In the genomic region with DNA sequence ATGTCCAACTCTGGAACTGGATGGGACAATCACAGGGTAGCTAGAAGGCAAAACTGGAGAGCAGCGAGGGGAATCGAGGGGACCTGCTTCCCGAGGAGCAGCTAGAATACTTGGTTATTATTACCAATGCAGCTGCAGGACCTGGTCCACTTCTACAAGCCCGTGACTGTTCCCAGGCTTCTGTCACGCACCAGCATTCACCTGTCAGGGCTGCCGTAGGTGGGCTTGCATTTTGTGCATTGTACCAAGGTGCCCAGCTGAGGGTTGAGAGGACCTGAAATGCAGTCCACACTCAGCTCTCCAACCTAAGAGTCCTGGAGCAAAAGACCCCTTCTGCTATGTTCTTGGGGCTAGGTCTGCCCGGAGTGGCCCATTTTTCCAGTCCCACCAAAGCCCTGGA, we compare ENCODE assay signal across 17 cellular contexts. TPM values are rescaled to one million over a fixed set of nuclear protein-coding genes. Genes with fewer than 3 reads are reported as not detected.
DNase-seq lines count a peak whose midpoint lies in the region; ATAC-seq and TF ChIP-seq lines count a peak whose summit lies in the region.
"Had no signal": no experiment of that assay in that cellular context is flagged by ENCODE, and none has a peak within 500 bp of the region (broad histone marks: within the 10 kb centered on the region; RNA-seq: fewer than 3 reads in every experiment).

No MANE protein-coding gene starts in this region.

- BruUV-seq in mammary epithelial cell (replicated peaks; lab: Mats Ljungman, UMichigan) (no TSS peak), MCF 10A (replicated peaks; lab: Mats Ljungman, UMichigan) (no TSS peak)

- H4K20me1 ChIP-seq in mammary epithelial cell (ENCODE audit: insufficient read depth, low read length): no peaks in the 10 kb centered on the region

- TF ChIP-seq CTCF in mammary epithelial cell (conservative IDR thresholded peaks at IDR 0.05 in 1 of 2, IDR thresholded peaks at IDR 0.05 in 1 of 2; ENCODE audit: extremely low read depth in 1 of 2, insufficient read depth in 1 of 2, low read depth in 1 of 2, low read length in 2 of 2) (no peak), MCF 10A (IDR thresholded peaks at IDR 0.05; ENCODE audit: unreplicated experiment) (no peak), endodermal cell (conservative IDR thresholded peaks at IDR 0.05) (no peak), HFFc6 (IDR thresholded peaks at IDR 0.05) (no peak)

- CTCF ChIA-PET in mammary epithelial cell (lab: Charles Lee; ENCODE audit: low non-redundant PET): no interaction called here
- CTCF ChIA-PET in MCF 10A (lab: Yijun Ruan, JAX): interaction anchor here (0.6 to 1.9 kb wide), 11 partner anchors 9 to 334 kb away, joined by 3 to 7 read pairs (median 4); a partner anchor contains a TSS

- H3K27me3 Mint-ChIP-seq in MCF 10A (ENCODE audit: insufficient read depth, unreplicated experiment): no peaks in the 10 kb centered on the region
- H3K27me3 Mint-ChIP-seq in endodermal cell (ENCODE audit: insufficient read depth): no peaks in the 10 kb centered on the region
- no peaks in the 10 kb centered on the region for H3K27me3 Mint-ChIP-seq in naive B cell
- H3K27me3 Mint-ChIP-seq in HFFc6 (ENCODE audit: insufficient read depth): peaks cover 4% of the 10 kb centered on the region

- H3K27me3 ChIP-seq in mammary epithelial cell (ENCODE audit: insufficient read depth, low read length): no peaks in the 10 kb centered on the region
- peaks cover 6% of the 10 kb centered on the region for H3K27me3 ChIP-seq in endodermal cell (ENCODE audit: control insufficient read depth, insufficient read depth, low read length, poor library complexity, severe bottlenecking)
- H3K27me3 ChIP-seq: right atrium auricular region, testis had no signal

- H3K9ac ChIP-seq in mammary epithelial cell (ENCODE audit: insufficient read depth, low read length) (no peak overlapping the region), endodermal cell (ENCODE audit: extremely low read depth, low read length, poor library complexity, severe bottlenecking) (no peak overlapping the region)

- H3K36me3 Mint-ChIP-seq in MCF 10A (ENCODE audit: insufficient read depth, unreplicated experiment): peaks cover 33% of the 10 kb centered on the region
- H3K36me3 Mint-ChIP-seq in endodermal cell (ENCODE audit: low read depth): peaks cover 3% of the 10 kb centered on the region
- peaks cover 0 to 7% of the 10 kb centered on the region in 2 donors for H3K36me3 Mint-ChIP-seq in naive B cell
- H3K36me3 Mint-ChIP-seq in HFFc6 (ENCODE audit: low read depth): no peaks in the 10 kb centered on the region; the same call in 1 of the 2 replicates

- H3K27ac Mint-ChIP-seq in MCF 10A (ENCODE audit: low read depth, unreplicated experiment) (no peak overlapping the region), endodermal cell (no peak overlapping the region), naive B cell (peak overlapping the region in 3 of 6 donors; percentile 73 to 90 (median 82)), HFFc6 (no peak overlapping the region)
- H3K27ac Mint-ChIP-seq: activated CD4-positive, alpha-beta memory T cell treated with anti-CD3 and anti-CD28 coated beads, Interleukin-2, amount 10 ng/mL, durations not matched to agents 7 days and 5 days had no signal

- H3K4me3 ChIP-seq in mammary epithelial cell (replicated peaks in 1 of 3; ENCODE audit: insufficient read depth in 1 of 3, low read depth in 2 of 3, low read length in 3 of 3) (peak overlapping the region in 2 of 3 experiments; percentile 92 to 95), endodermal cell (ENCODE audit: low read length) (no peak overlapping the region)
- H3K4me3 ChIP-seq: right atrium auricular region, testis had no signal

- no peak for ATAC-seq in naive B cell (ENCODE audit: low read depth in 2 of 2)
- ATAC-seq in GM21576 (IDR thresholded peaks at IDR 0.05; ENCODE audit: unreplicated experiment): no peak
- no peak for ATAC-seq in GM18870 (IDR thresholded peaks at IDR 0.05; ENCODE audit: unreplicated experiment)
- no peak for ATAC-seq in GM21529 (IDR thresholded peaks at IDR 0.05; ENCODE audit: unreplicated experiment)

- H3K9me3 ChIP-seq in mammary epithelial cell (replicated peaks; ENCODE audit: insufficient read depth, low read length) (no peaks in the 10 kb centered on the region), endodermal cell (ENCODE audit: control insufficient read depth, low read length) (no peaks in the 10 kb centered on the region)
- H3K9me3 ChIP-seq: right atrium auricular region, testis had no signal

- intact Hi-C loops in mammary epithelial cell (cut with micrococcal nuclease) (no loop called here), MCF 10A (cut with micrococcal nuclease) (no loop called here)

- POLR2A ChIA-PET in MCF 10A (lab: Yijun Ruan, JAX): interaction anchor here (3.8 to 5.5 kb wide), 5 partner anchors 9 to 37 kb away, joined by 20 to 81 read pairs (median 38); a partner anchor contains a TSS

- H3K4me2 ChIP-seq in mammary epithelial cell (ENCODE audit: insufficient read depth, low read depth, low read length): peak overlapping the region; percentile 89

- no peaks in the 10 kb centered on the region for H3K9me3 Mint-ChIP-seq in MCF 10A (ENCODE audit: unreplicated experiment)
- H3K9me3 Mint-ChIP-seq in endodermal cell: no peaks in the 10 kb centered on the region
- H3K9me3 Mint-ChIP-seq in naive B cell: no peaks in the 10 kb centered on the region
- H3K9me3 Mint-ChIP-seq in HFFc6: no peaks in the 10 kb centered on the region
- H3K9me3 Mint-ChIP-seq: activated CD4-positive, alpha-beta memory T cell treated with anti-CD3 and anti-CD28 coated beads, Interleukin-2, amount 10 ng/mL, durations not matched to agents 7 days and 5 days had no signal

- H3K36me3 ChIP-seq in mammary epithelial cell (ENCODE audit: insufficient read depth, low read length) (peaks cover 13% of the 10 kb centered on the region), endodermal cell (ENCODE audit: control insufficient read depth, insufficient read depth, low read length) (no peaks in the 10 kb centered on the region)
- H3K36me3 ChIP-seq: right atrium auricular region had no signal

- DNase-seq in mammary epithelial cell (no peak), MCF 10A (ENCODE audit: unreplicated experiment) (no peak), endodermal cell (no peak), naive B cell (no peak), HFFc6 (no peak)
- DNase-seq: activated CD4-positive, alpha-beta memory T cell treated with anti-CD3 and anti-CD28 coated beads, Interleukin-2, amount 10 ng/mL, durations not matched to agents 7 days and 5 days; central memory CD4-positive, alpha-beta T cell; DND-41; NCI-H2081 treated with DMSO at 0.1 percent for 48 hours; NCI-H524; stimulated activated CD4-positive, alpha-beta T cell treated with anti-CD3 and anti-CD28 coated beads, Interleukin-2, amount 100 ng/mL, for 48 hours; testis had no signal

- dilution Hi-C loops in mammary epithelial cell (cut with HindIII; ENCODE audit: low sequenced_read_pairs): no loop called here

- 99% methylated on average over 7 of the region's 7 CpGs for whole genome bisulfite sequencing in mammary epithelial cell (ENCODE audit: low coverage, missing lambda C conversion rate)
- 90 to 96% methylated on average over 7 of the region's 7 CpGs for WGBS in endodermal cell (ENCODE audit: insufficient coverage in 1 of 2, insufficient read length in 1 of 2), 2 experiments

- no peak overlapping the region for H3K4me3 Mint-ChIP-seq in MCF 10A (ENCODE audit: unreplicated experiment)
- H3K4me3 Mint-ChIP-seq in endodermal cell: peak overlapping the region; percentile 77
- H3K4me3 Mint-ChIP-seq in naive B cell: peak overlapping the region; percentile 15 to 99 (median 97)
- no peak overlapping the region for H3K4me3 Mint-ChIP-seq in HFFc6

- H3K79me2 ChIP-seq in mammary epithelial cell (ENCODE audit: insufficient read depth, low read length): peaks cover 87% of the 10 kb centered on the region

- H3K27ac ChIP-seq in mammary epithelial cell (ENCODE audit: insufficient read depth, low read depth, low read length) (no peak overlapping the region), endodermal cell (ENCODE audit: low read depth, low read length) (no peak overlapping the region)
- H3K27ac ChIP-seq: 22Rv1, right atrium auricular region, testis had no signal

- in situ Hi-C loops in mammary epithelial cell (cut with MboI; ENCODE audit: low sequenced_read_pairs in 2 of 2): loop anchor here in 1 of 2 donors (10.0 kb wide), 1 partner anchor 309 kb away; a partner anchor contains a TSS

- no peak overlapping the region for H2AFZ ChIP-seq in mammary epithelial cell (ENCODE audit: low read depth, low read length)

- H3K4me1 Mint-ChIP-seq in MCF 10A (ENCODE audit: insufficient read depth, unreplicated experiment) (peaks cover 22% of the 10 kb centered on the region), endodermal cell (peaks cover 17% of the 10 kb centered on the region), naive B cell (peaks cover 66 to 85% (median 79%) of the 10 kb centered on the region in 3 donors), HFFc6 (ENCODE audit: low read depth) (peaks cover 10% of the 10 kb centered on the region)

- H3K4me1 ChIP-seq in mammary epithelial cell (ENCODE audit: insufficient read depth, low read length): peaks cover 20% of the 10 kb centered on the region
- H3K4me1 ChIP-seq in endodermal cell (ENCODE audit: control insufficient read depth, insufficient read depth, low read length): peaks cover 3% of the 10 kb centered on the region

RNA-seq across cellular contexts. Expression of a gene that starts 2.3 kb away (rescaled TPM):
- 100 to 1,000 TPM in 1 of 2 donors, 10 to 100 TPM in 1; 44.3 to 108 TPM for total RNA-seq in mammary epithelial cell
- polyA plus RNA-seq in mammary epithelial cell: 85.9 TPM
- polyA minus RNA-seq in mammary epithelial cell: 152 TPM
- total RNA-seq in MCF 10A (2022): 38.6 and 46.4 TPM in 2 replicates
- 10 to 100 TPM; 25.1 to 33.1 TPM for total RNA-seq in endodermal cell
- 20.3 TPM for polyA plus RNA-seq in endodermal cell (2013, experiment 1 of 2)
- 19.6 TPM for polyA plus RNA-seq in endodermal cell (2013, experiment 2 of 2)
- polyA plus RNA-seq in naive B cell (ENCODE audit: low read depth in 6 of 6): 100 to 1,000 TPM in 4 of 6 donors, 10 to 100 TPM in 2; 96.8 to 172 (median 103) TPM
- total RNA-seq in HFFc6 (2021; fragmentation: NEBNext Ultra II Directional; extraction: Animal tissue kit (Norgen Biotek cat#: 25700)): 1 to 10 TPM; 5.6 to 7.7 (median 7.2) TPM

RNA-seq across cellular contexts. Expression of a gene that starts 30.3 kb away (rescaled TPM):
- total RNA-seq in mammary epithelial cell (10 to 100 TPM; 14.8 to 74.6 TPM), MCF 10A (2022) (45.6 and 50.5 TPM in 2 replicates), endodermal cell (10 to 100 TPM; 31.3 to 34.0 TPM)
- polyA plus RNA-seq in mammary epithelial cell (115 TPM), naive B cell (ENCODE audit: low read depth in 6 of 6) (100 to 1,000 TPM; 204 to 259 (median 235) TPM)
- 42.4 TPM for polyA minus RNA-seq in mammary epithelial cell
- 19.0 TPM for polyA plus RNA-seq in endodermal cell (2013, experiment 1 of 2)
- polyA plus RNA-seq in endodermal cell (2013, experiment 2 of 2): 19.4 TPM
- total RNA-seq in HFFc6 (2021; fragmentation: NEBNext Ultra II Directional; extraction: Animal tissue kit (Norgen Biotek cat#: 25700)): 10 to 100 TPM; 73.5 to 82.2 (median 76.9) TPM

RNA-seq across cellular contexts. Expression of a gene that starts 30.5 kb away (rescaled TPM):
- total RNA-seq in mammary epithelial cell (1 to 10 TPM; 3.9 to 6.8 TPM), MCF 10A (2022) (3.4 and 6.6 TPM in 2 replicates), endodermal cell (1 to 10 TPM; 4.8 to 5.4 TPM)
- polyA plus RNA-seq in mammary epithelial cell (2.6 TPM), naive B cell (ENCODE audit: low read depth in 6 of 6) (1 to 10 TPM in 4 of 6 donors, under 1 TPM in 2; 0.70 to 2.1 (median 1.3) TPM)
- polyA minus RNA-seq in mammary epithelial cell: 7.6 TPM
- 1.9 TPM for polyA plus RNA-seq in endodermal cell (2013, experiment 1 of 2)
- polyA plus RNA-seq in endodermal cell (2013, experiment 2 of 2): 3.3 TPM
- total RNA-seq in HFFc6 (2021; fragmentation: NEBNext Ultra II Directional; extraction: Animal tissue kit (Norgen Biotek cat#: 25700)): 1 to 10 TPM; 4.5 to 6.3 (median 5.2) TPM

RNA-seq across cellular contexts. Expression of a gene that starts 45.9 kb away (rescaled TPM):
- under 1 TPM; 0.17 to 0.21 TPM for total RNA-seq in mammary epithelial cell
- 0.02 TPM for polyA plus RNA-seq in mammary epithelial cell
- not detected for polyA minus RNA-seq in mammary epithelial cell
- total RNA-seq in MCF 10A (2022): 0.47 TPM in 1 of 2 replicates, not detected in the other
- under 1 TPM; 0.15 to 0.46 TPM for total RNA-seq in endodermal cell
- polyA plus RNA-seq in endodermal cell (2013, experiment 1 of 2): 0.21 TPM
- not detected for polyA plus RNA-seq in endodermal cell (2013, experiment 2 of 2)
- 1 to 10 TPM in 1 of 6 donors, under 1 TPM in 3, not detected in 2; 0.11 to 1.4 (median 0.34) TPM for polyA plus RNA-seq in naive B cell (ENCODE audit: low read depth in 6 of 6)
- under 1 TPM in 2 of 6 experiments, not detected in 4; 0.07 to 0.14 TPM for total RNA-seq in HFFc6 (2021; fragmentation: NEBNext Ultra II Directional; extraction: Animal tissue kit (Norgen Biotek cat#: 25700))
- total RNA-seq: right atrium auricular region had no signal

Comparison
In these comparisons a context has a peak if more than half of its experiments do, and no peak if none do; other contexts are left out.
1. H3K4me3 Mint-ChIP-seq: peak in endodermal cell (single experiment) and naive B cell (8 of 8); none in MCF 10A (single experiment) and HFFc6 (single experiment).